ENCODE assay signal across 1 cellular context in genomic region chr9:123511326-123511974, GRCh38.
TF ChIP-seq lines count a peak whose summit lies in the region.

No MANE protein-coding gene starts in this region.

TF ChIP-seq in H1, 55 proteins besides CTCF, POLR2A, EP300 and RAD21 (continued from another document):
- no peak for TF ChIP-seq SP1 (IDR thresholded peaks at IDR 0.05; ENCODE audit: low read depth, low read length)
- no peak for TF ChIP-seq CEBPB (IDR thresholded peaks at IDR 0.05; ENCODE audit: low read depth, low read length)
- no peak for TF ChIP-seq TCF12 (IDR thresholded peaks at IDR 0.05; ENCODE audit: low read depth, low read length)
- no peak for TF ChIP-seq FOSL1 (IDR thresholded peaks at IDR 0.05; ENCODE audit: insufficient read depth, low read depth, low read length)
- no peak for TF ChIP-seq HDAC6 (IDR thresholded peaks at IDR 0.05; ENCODE audit: low read depth, low read length)
- TF ChIP-seq CTBP2 (IDR thresholded peaks at IDR 0.05; ENCODE audit: borderline replicate concordance, insufficient read depth, insufficient read length, low read length) = no peak
- no peak for TF ChIP-seq TAF7 (optimal IDR thresholded peaks at IDR 0.05; ENCODE audit: borderline replicate concordance, low read depth, low read length)
- no peak for TF ChIP-seq GABPA (IDR thresholded peaks at IDR 0.05; ENCODE audit: borderline replicate concordance, insufficient read depth, low read length)
- TF ChIP-seq CBX8 (IDR thresholded peaks at IDR 0.05; ENCODE audit: borderline replicate concordance, low read depth, low read length) = no peak
- TF ChIP-seq MAX (IDR thresholded peaks at IDR 0.05) = no peak
- no peak for TF ChIP-seq SUZ12 (IDR thresholded peaks at IDR 0.05; ENCODE audit: low read length)
- TF ChIP-seq CBX5 (IDR thresholded peaks at IDR 0.05; ENCODE audit: low read depth, low read length) = no peak
- no peak for TF ChIP-seq EZH2 (IDR thresholded peaks at IDR 0.05; ENCODE audit: low read depth, low read length, severe bottlenecking)
- no peak for TF ChIP-seq JUN (IDR thresholded peaks at IDR 0.05; ENCODE audit: low read depth, low read length)
